21 cellular contexts compared by ENCODE assay signal in the genomic region with DNA sequence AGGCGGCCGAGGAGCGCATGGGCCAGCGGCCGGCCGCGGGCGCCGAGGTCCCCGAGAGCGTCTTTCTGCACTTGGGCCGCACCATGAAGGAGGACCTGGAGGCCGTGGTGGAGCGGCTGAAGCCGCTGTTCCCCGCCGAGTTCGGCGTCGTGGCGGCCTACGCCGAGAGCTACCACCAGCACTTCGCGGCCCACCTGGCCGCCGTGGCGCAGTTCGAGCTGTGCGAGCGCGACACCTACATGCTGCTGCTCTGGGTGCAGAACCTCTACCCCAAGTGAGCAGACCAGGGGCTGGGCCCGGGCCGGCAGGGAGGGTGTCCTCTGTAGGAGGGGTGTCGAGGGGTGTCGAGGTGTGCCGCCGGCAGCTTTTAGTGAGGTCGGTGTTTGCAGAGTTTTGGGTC. TPM values are rescaled to one million over a fixed set of nuclear protein-coding genes. Genes with fewer than 3 reads are reported as not detected.
DNase-seq lines count a peak whose midpoint lies in the region; ATAC-seq and TF ChIP-seq lines count a peak whose summit lies in the region.
"Had no signal": no experiment of that assay in that cellular context is flagged by ENCODE, and none has a peak within 500 bp of the region (broad histone marks: within the 10 kb centered on the region; RNA-seq: fewer than 3 reads in every experiment).

No MANE protein-coding gene starts in this region.

- no peaks in the 10 kb centered on the region for H3K9me3 ChIP-seq in left ventricle myocardium inferior (replicated peaks)
- H3K9me3 ChIP-seq in heart right ventricle: no peaks in the 10 kb centered on the region
- no peaks in the 10 kb centered on the region for H3K9me3 ChIP-seq in osteoblast (ENCODE audit: low read depth, low read length)
- H3K9me3 ChIP-seq: tibial nerve had no signal

- H3K79me2 ChIP-seq in osteoblast (ENCODE audit: insufficient read depth, low read length): peaks cover 25% of the 10 kb centered on the region

- H3K4me2 ChIP-seq in osteoblast (ENCODE audit: insufficient read depth, low read length): no peak overlapping the region

- no peak for ATAC-seq in heart right ventricle
- no peak for ATAC-seq in stimulated activated naive CD8-positive, alpha-beta T cell treated with anti-CD3 and anti-CD28 coated beads, Interleukin-15, amount 100 ng/mL, for 72 hours
- ATAC-seq: CD8-positive, alpha-beta T cell had no signal

- H3K27ac Mint-ChIP-seq in stimulated activated naive CD8-positive, alpha-beta T cell treated with anti-CD3 and anti-CD28 coated beads, Interleukin-15, amount 100 ng/mL, for 72 hours: no peak overlapping the region
- H3K27ac Mint-ChIP-seq: CD8-positive, alpha-beta T cell had no signal

- no peaks in the 10 kb centered on the region for H3K9me3 Mint-ChIP-seq in stimulated activated naive CD8-positive, alpha-beta T cell treated with anti-CD3 and anti-CD28 coated beads, Interleukin-15, amount 100 ng/mL, for 72 hours
- H3K9me3 Mint-ChIP-seq: CD8-positive, alpha-beta T cell had no signal

- no peak overlapping the region for H2AFZ ChIP-seq in osteoblast (ENCODE audit: low read length)

- peaks cover 27% of the 10 kb centered on the region for H3K27me3 Mint-ChIP-seq in stimulated activated naive CD8-positive, alpha-beta T cell treated with anti-CD3 and anti-CD28 coated beads, Interleukin-15, amount 100 ng/mL, for 72 hours

- no peaks in the 10 kb centered on the region for H3K27me3 ChIP-seq in left ventricle myocardium inferior (ENCODE audit: low read depth)
- peaks cover 0 to 6% (median 0%) of the 10 kb centered on the region in 7 donors for H3K27me3 ChIP-seq in heart right ventricle
- H3K27me3 ChIP-seq in osteoblast (ENCODE audit: insufficient read depth, low read length): no peaks in the 10 kb centered on the region

- WGBS in heart right ventricle, 2 donors: 51 to 66% methylated on average over 39 of the region's 39 CpGs

- H4K20me1 ChIP-seq in osteoblast (ENCODE audit: insufficient read depth, low read length): peaks cover 48% of the 10 kb centered on the region

- TF ChIP-seq CTCF in left ventricle myocardium inferior (IDR thresholded peaks at IDR 0.05; ENCODE audit: borderline replicate concordance) (no peak), heart right ventricle (IDR thresholded peaks at IDR 0.05) (no peak), epithelial cell of proximal tubule (conservative IDR thresholded peaks at IDR 0.05; ENCODE audit: low read depth, low read length) (no peak), osteoblast (IDR thresholded peaks at IDR 0.05; ENCODE audit: extremely low read depth, low read depth, low read length) (no peak)

- H3K4me3 Mint-ChIP-seq in stimulated activated naive CD8-positive, alpha-beta T cell treated with anti-CD3 and anti-CD28 coated beads, Interleukin-15, amount 100 ng/mL, for 72 hours: no peak overlapping the region
- H3K4me3 Mint-ChIP-seq: CD8-positive, alpha-beta T cell had no signal

- peak; percentile 13 for DNase-seq in left ventricle myocardium inferior
- no peak for DNase-seq in heart right ventricle
- DNase-seq in epithelial cell of proximal tubule (ENCODE audit: low read depth): no peak
- peak; percentile 76 for DNase-seq in osteoblast (ENCODE audit: insufficient read length, low spot score, missing footprints)
- no peak for DNase-seq in COLO668 (lab: John Stamatoyannopoulos, UW; ENCODE audit: unreplicated experiment)
- no peak for DNase-seq in stimulated activated naive CD8-positive, alpha-beta T cell treated with anti-CD3 and anti-CD28 coated beads, Interleukin-15, amount 100 ng/mL, for 72 hours
- DNase-seq in NCI-H2171 (lab: John Stamatoyannopoulos, UW): no peak
- DNase-seq in stimulated activated CD8-positive, alpha-beta memory T cell treated with anti-CD3 and anti-CD28 coated beads, Interleukin-4, amount 100 ng/mL, for 48 hours: no peak
- DNase-seq: ACHN; activated CD4-positive, CD25-positive, alpha-beta regulatory T cell treated with anti-CD3 and anti-CD28 coated beads, Interleukin-2, amount 50 U/mL, for 72 hours; activated CD8-positive, alpha-beta memory T cell treated with anti-CD3 and anti-CD28 coated beads, Interleukin-2, amount 50 U/mL, for 48 hours; CD8-positive, alpha-beta T cell; NCI-H1048; RPMI8226; stimulated activated CD4-positive, alpha-beta T cell treated with anti-CD3 and anti-CD28 coated beads, Interleukin-4, amount 100 ng/mL, for 4 hours had no signal

- H3K27ac ChIP-seq in left ventricle myocardium inferior (replicated peaks) (no peak overlapping the region), heart right ventricle (peak overlapping the region in 1 of 10 donors; percentile 63), osteoblast (ENCODE audit: low read depth, low read length) (no peak overlapping the region)
- H3K27ac ChIP-seq: tibial nerve had no signal

- H3K36me3 ChIP-seq in left ventricle myocardium inferior (peaks cover 38% of the 10 kb centered on the region), heart right ventricle (peaks cover 0 to 63% (median 8%) of the 10 kb centered on the region in 9 donors), osteoblast (ENCODE audit: insufficient read depth, low read length) (peaks cover 10% of the 10 kb centered on the region)

- intact Hi-C loops in left ventricle myocardium inferior (cut with micrococcal nuclease) (no loop called here), heart right ventricle (cut with DNase I) (no loop called here)

- H3K4me3 ChIP-seq in left ventricle myocardium inferior (peak overlapping the region; percentile 96), heart right ventricle (peak overlapping the region in 1 of 10 donors; percentile 27), epithelial cell of proximal tubule (ENCODE audit: low read depth, low read length) (peak overlapping the region; percentile 31), osteoblast (ENCODE audit: insufficient read depth, low read length) (no peak overlapping the region)

- H3K4me1 Mint-ChIP-seq in stimulated activated naive CD8-positive, alpha-beta T cell treated with anti-CD3 and anti-CD28 coated beads, Interleukin-15, amount 100 ng/mL, for 72 hours: peaks cover 8% of the 10 kb centered on the region

- H3K4me1 ChIP-seq in left ventricle myocardium inferior: peaks cover 96% of the 10 kb centered on the region
- H3K4me1 ChIP-seq in heart right ventricle: peaks cover 35 to 85% (median 65%) of the 10 kb centered on the region in 9 donors
- peaks cover 45% of the 10 kb centered on the region for H3K4me1 ChIP-seq in osteoblast (ENCODE audit: insufficient read depth, low read length)

RNA-seq across cellular contexts. Expression of gene TNFAIP2, which starts 4.1 kb away (rescaled TPM):
- total RNA-seq in left ventricle myocardium inferior (40.1 TPM), heart right ventricle (100 to 1,000 TPM in 1 of 10 donors, 10 to 100 TPM in 9; 21.8 to 134 (median 42.0) TPM), epithelial cell of proximal tubule (58.5 and 155 TPM in 2 replicates), osteoblast (41.3 and 60.1 TPM in 2 replicates)
- polyA plus RNA-seq in heart right ventricle: 100 to 1,000 TPM in 1 of 2 donors, 10 to 100 TPM in 1; 24.6 to 138 TPM

RNA-seq across cellular contexts. Expression of gene EXOC3L4, which starts 32.8 kb away (rescaled TPM):
- total RNA-seq in left ventricle myocardium inferior (0.66 TPM), heart right ventricle (1 to 10 TPM in 2 of 10 donors, under 1 TPM in 4, not detected in 4; 0.16 to 2.0 (median 0.48) TPM), epithelial cell of proximal tubule (0.17 TPM in 1 of 2 replicates, not detected in the other), osteoblast (0.29 TPM in 1 of 2 replicates, not detected in the other)
- 1 to 10 TPM in 1 of 2 donors, under 1 TPM in 1; 0.51 to 1.2 TPM for polyA plus RNA-seq in heart right ventricle
- total RNA-seq: CD8-positive, alpha-beta T cell; T-helper 2 cell treated with Interferon-gamma antibody and Interleukin-4, amounts not matched to agents 100 ng/mL and 5 ng/mL, for 36 hours had no signal
- polyA plus RNA-seq: keratinocyte had no signal

RNA-seq across cellular contexts. Expression of gene LBHD2, which starts 43.3 kb away (rescaled TPM):
- not detected for total RNA-seq in left ventricle myocardium inferior
- total RNA-seq in heart right ventricle: not detected
- under 1 TPM in 1 of 2 donors, not detected in 1; 0.19 TPM for polyA plus RNA-seq in heart right ventricle
- not detected in 2 replicates for total RNA-seq in epithelial cell of proximal tubule
- not detected in 2 replicates for total RNA-seq in osteoblast
- total RNA-seq: aorta; CD8-positive, alpha-beta T cell; Daoy; skeletal muscle tissue; T-helper 2 cell treated with Interferon-gamma antibody and Interleukin-4, amounts not matched to agents 100 ng/mL and 5 ng/mL, for 36 hours; tibial nerve had no signal
- polyA plus RNA-seq: aorta, keratinocyte had no signal

Comparison
In these comparisons a context has a peak if more than half of its experiments do, and no peak if none do; other contexts are left out.
1. DNase-seq: peak in left ventricle myocardium inferior (single experiment) and osteoblast (single experiment); none in heart right ventricle (0 of 2), epithelial cell of proximal tubule (single experiment), COLO668 (single experiment), stimulated activated naive CD8-positive, alpha-beta T cell treated with anti-CD3 and anti-CD28 coated beads, Interleukin-15, amount 100 ng/mL, for 72 hours (0 of 2), NCI-H2171 (single experiment) and stimulated activated CD8-positive, alpha-beta memory T cell treated with anti-CD3 and anti-CD28 coated beads, Interleukin-4, amount 100 ng/mL, for 48 hours (single experiment).